12 cellular contexts compared by ENCODE assay signal in genomic region chr15:69497634-69498033, GRCh38.
"Had no signal": no experiment of that assay in that cellular context is flagged by ENCODE, and none has a peak within 500 bp of the region (broad histone marks: within the 10 kb centered on the region; RNA-seq: fewer than 3 reads in every experiment).

No MANE protein-coding gene starts in this region.

- H3K27ac ChIP-seq: body of pancreas, epithelial cell of prostate, lower lobe of right lung, thyroid gland had no signal

- ATAC-seq: body of pancreas; lower lobe of right lung; naive thymus-derived CD8-positive, alpha-beta T cell; stimulated activated memory B cell treated with anti-CD40 and anti-IgM and Interleukin-4, amounts not matched to agents 10 μg/mL and 1 μg/mL and 100 μg/mL, for 72 hours had no signal

- DNase-seq: activated effector memory CD4-positive, alpha-beta T cell treated with Interleukin-2 at 50 U/mL for 16 hours; activated T-cell treated with anti-CD3 and anti-CD28 coated beads for 4 hours; amygdala; body of pancreas; foreskin fibroblast; lower lobe of right lung; naive thymus-derived CD8-positive, alpha-beta T cell; stimulated activated CD4-positive, alpha-beta T cell treated with anti-CD3 and anti-CD28 coated beads, Interleukin-4, amount 100 ng/mL, for 24 hours; thyroid gland had no signal

- H3K27me3 ChIP-seq: body of pancreas, thyroid gland had no signal

- H3K9me3 ChIP-seq: body of pancreas, lower lobe of right lung, thyroid gland had no signal

- H3K36me3 ChIP-seq: lower lobe of right lung, thyroid gland had no signal

- H3K27ac Mint-ChIP-seq: activated naive CD8-positive, alpha-beta T cell; stimulated activated memory B cell treated with anti-CD40 and anti-IgM and Interleukin-4, amounts not matched to agents 10 μg/mL and 1 μg/mL and 100 μg/mL, for 72 hours had no signal

- H3K36me3 Mint-ChIP-seq: activated naive CD8-positive, alpha-beta T cell; naive thymus-derived CD8-positive, alpha-beta T cell; stimulated activated memory B cell treated with anti-CD40 and anti-IgM and Interleukin-4, amounts not matched to agents 10 μg/mL and 1 μg/mL and 100 μg/mL, for 72 hours had no signal

- H3K9me3 Mint-ChIP-seq: stimulated activated memory B cell treated with anti-CD40 and anti-IgM and Interleukin-4, amounts not matched to agents 10 μg/mL and 1 μg/mL and 100 μg/mL, for 72 hours had no signal

- H3K4me1 ChIP-seq: body of pancreas, lower lobe of right lung, thyroid gland had no signal

- H3K4me1 Mint-ChIP-seq: stimulated activated memory B cell treated with anti-CD40 and anti-IgM and Interleukin-4, amounts not matched to agents 10 μg/mL and 1 μg/mL and 100 μg/mL, for 72 hours had no signal

- H3K4me3 ChIP-seq: body of pancreas, lower lobe of right lung, thyroid gland had no signal

- H3K27me3 Mint-ChIP-seq: activated naive CD8-positive, alpha-beta T cell; naive thymus-derived CD8-positive, alpha-beta T cell had no signal

- H3K4me3 Mint-ChIP-seq: activated naive CD8-positive, alpha-beta T cell; naive thymus-derived CD8-positive, alpha-beta T cell; stimulated activated memory B cell treated with anti-CD40 and anti-IgM and Interleukin-4, amounts not matched to agents 10 μg/mL and 1 μg/mL and 100 μg/mL, for 72 hours had no signal
